8 cellular contexts compared by ENCODE assay signal in genomic region chr2:85577386-85578242, GRCh38. TPM values are rescaled to one million over a fixed set of nuclear protein-coding genes. Genes with fewer than 3 reads are reported as not detected.
DNase-seq lines count a peak whose midpoint lies in the region; ATAC-seq, FAIRE-seq and TF ChIP-seq lines count a peak whose summit lies in the region.

Gene VAMP8, plus strand, starts transcription at chr2:85577586. Its CDS starts 61 bp downstream, at chr2:85577647.

- peak; percentile 54 for ATAC-seq in GM18873 (IDR thresholded peaks at IDR 0.05; ENCODE audit: low FRiP score, unreplicated experiment)
- ATAC-seq in HG03095 (IDR thresholded peaks at IDR 0.05; ENCODE audit: unreplicated experiment): peak; percentile 64

- no peaks in the 10 kb centered on the region for H3K27me3 ChIP-seq in keratinocyte (ENCODE audit: control insufficient read depth, extremely low read depth, insufficient read depth, low read length)

- H3K4me2 ChIP-seq in keratinocyte (ENCODE audit: control insufficient read depth, extremely low read depth, insufficient read depth, low read depth, low read length): peak within 1 kb of the TSS; percentile 99

- no peaks in the 10 kb centered on the region for H4K20me1 ChIP-seq in keratinocyte (ENCODE audit: control insufficient read depth, extremely low read depth, insufficient read depth, low read length)

- peak; percentile 68 for DNase-seq in SKM-1 treated with dmso at 0.1 percent for 144 hours (lab: John Stamatoyannopoulos, UW; ENCODE audit: unreplicated experiment)
- DNase-seq in amniotic epithelial cell (ENCODE audit: low read depth): peak; percentile 43
- DNase-seq in keratinocyte (ENCODE audit: low read depth, low spot score): peak; percentile 62
- peak; percentile 64 for DNase-seq in stimulated activated CD4-positive, alpha-beta T cell treated with anti-CD3 and anti-CD28 coated beads, Interleukin-1b, Interleukin-23, amount 100 ng/mL, for 48 hours
- no peak for DNase-seq in NCI-H524 treated with DMSO at 0.1 percent for 48 hours (lab: John Stamatoyannopoulos, UW)
- DNase-seq in NCI-H1436 (lab: John Stamatoyannopoulos, UW): no peak

- H3K4me3 ChIP-seq in keratinocyte (ENCODE audit: control insufficient read depth in 2 of 3, extremely low read depth in 1 of 3, insufficient read depth in 2 of 3, low read depth in 1 of 3, low read length in 3 of 3): peak within 1 kb of the TSS; percentile 74 to 94 (median 94)

- H3K27ac ChIP-seq in keratinocyte (ENCODE audit: control insufficient read depth, insufficient read depth, low read length): peak within 1 kb of the TSS; percentile 64

- peaks cover 23% of the 10 kb centered on the region for H3K4me1 ChIP-seq in keratinocyte (ENCODE audit: control insufficient read depth, extremely low read depth, insufficient read depth, low read length)

- no peaks in the 10 kb centered on the region for H3K9me1 ChIP-seq in keratinocyte (ENCODE audit: control insufficient read depth, extremely low read depth, insufficient read depth, low read length)

- dilution Hi-C loops in keratinocyte (cut with MboI; ENCODE audit: extremely low pct_ligation_motif_present, low sequenced_read_pairs): no loop called here

- H3K9me3 ChIP-seq in keratinocyte (ENCODE audit: control insufficient read depth, low read depth, low read length): no peaks in the 10 kb centered on the region

- peak; percentile 66 for FAIRE-seq in keratinocyte (lab: Jason Lieb, UNC)

- H3K79me2 ChIP-seq in keratinocyte (ENCODE audit: control insufficient read depth, insufficient read depth, low read length): peaks cover 20% of the 10 kb centered on the region

- no peak for TF ChIP-seq CTCF in keratinocyte (optimal IDR thresholded peaks at IDR 0.05 in 1 of 3, IDR thresholded peaks at IDR 0.05 in 1 of 3, conservative IDR thresholded peaks at IDR 0.05 in 1 of 3; ENCODE audit: extremely low read depth in 1 of 3, insufficient read depth in 2 of 3, low read length in 3 of 3)

- H3K36me3 ChIP-seq in keratinocyte (ENCODE audit: control insufficient read depth in 2 of 2, extremely low read depth in 1 of 2, insufficient read depth in 2 of 2, low read length in 2 of 2): peaks cover 15 to 24% of the 10 kb centered on the region in 2 experiments

- peak within 1 kb of the TSS; percentile 74 for H3K9ac ChIP-seq in keratinocyte (ENCODE audit: control insufficient read depth, extremely low read depth, insufficient read depth, low read length)

- H2AFZ ChIP-seq in keratinocyte (ENCODE audit: control insufficient read depth, low read length): peak within 1 kb of the TSS; percentile 64

RNA-seq across cellular contexts. Expression of gene VAMP8, which starts in this region (rescaled TPM):
- polyA plus RNA-seq in keratinocyte: 291 to 385 TPM (median 323 TPM) in 3 replicates
- 115 TPM for polyA plus RNA-seq in keratinocyte (2011; ENCODE audit: low read depth)
- 423 and 525 TPM in 2 replicates for polyA plus RNA-seq in keratinocyte (2011; cell fraction: cytosol; rRNA removed)
- 184 and 200 TPM in 2 replicates for polyA plus RNA-seq in keratinocyte (2011; cell fraction: nucleus; rRNA removed)
- polyA plus RNA-seq in keratinocyte (2012; ENCODE audit: low replicate concordance): 220 and 230 TPM in 2 replicates
- 45.8 to 108 TPM (median 86.7 TPM) in 3 replicates for polyA minus RNA-seq in keratinocyte
- polyA minus RNA-seq in keratinocyte (2011; cell fraction: cytosol; rRNA and poly(A)+ RNA removed): 50.3 TPM
- polyA minus RNA-seq in keratinocyte (2011; cell fraction: nucleus; rRNA and poly(A)+ RNA removed): 17.8 and 33.5 TPM in 2 replicates

Comparison
In these comparisons a context has a peak if more than half of its experiments do, and no peak if none do; other contexts are left out.
1. DNase-seq: peak in SKM-1 treated with dmso at 0.1 percent for 144 hours (single experiment), amniotic epithelial cell (single experiment), keratinocyte (single experiment) and stimulated activated CD4-positive, alpha-beta T cell treated with anti-CD3 and anti-CD28 coated beads, Interleukin-1b, Interleukin-23, amount 100 ng/mL, for 48 hours (single experiment); none in NCI-H524 treated with DMSO at 0.1 percent for 48 hours (single experiment) and NCI-H1436 (single experiment).